ENCODE assay signal across 8 cellular contexts in the genomic region with DNA sequence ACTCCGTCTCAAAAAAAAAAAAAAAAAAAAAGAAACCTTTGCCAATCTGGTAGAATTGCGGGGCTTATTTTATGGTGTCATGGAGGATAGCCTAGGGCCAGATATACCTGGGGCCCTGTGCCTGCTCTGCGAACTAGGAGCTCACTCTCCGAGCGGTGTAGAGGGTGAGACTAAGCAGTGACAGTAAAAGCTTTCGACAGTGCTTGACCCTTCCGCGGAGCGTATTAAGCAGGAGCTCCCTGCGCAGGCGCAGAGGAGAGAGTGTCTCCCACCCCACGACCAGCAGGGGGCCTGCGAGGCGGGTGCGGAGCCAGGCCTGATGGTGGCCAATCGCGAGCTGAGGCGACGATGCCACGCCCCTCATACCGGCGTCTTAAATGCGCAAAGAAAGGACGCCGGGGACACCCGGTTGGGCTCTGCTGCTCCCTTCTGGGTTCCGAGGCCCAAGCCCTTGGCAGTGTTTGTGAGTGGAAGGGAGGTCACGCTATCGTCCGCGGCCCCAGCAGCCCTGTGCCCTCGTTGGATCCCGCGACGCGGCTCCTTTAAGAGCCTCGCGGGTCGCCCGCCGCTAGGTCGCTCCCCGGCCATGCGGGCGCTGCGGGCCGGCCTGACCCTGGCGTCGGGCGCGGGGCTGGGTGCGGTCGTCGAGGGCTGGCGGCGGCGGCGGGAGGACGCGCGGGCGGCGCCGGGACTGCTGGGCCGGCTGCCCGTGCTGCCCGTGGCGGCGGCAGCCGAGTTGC. TPM values are rescaled to one million over a fixed set of nuclear protein-coding genes. Genes with fewer than 3 reads are reported as not detected.
DNase-seq lines count a peak whose midpoint lies in the region; ATAC-seq and TF ChIP-seq lines count a peak whose summit lies in the region.

A gene (plus strand): TSS at position 402 of the 740 bp plus-strand sequence. CDS start 185 bp downstream, at position 587.

- peaks cover 31% of the 10 kb centered on the region for H3K4me1 Mint-ChIP-seq in activated T-cell treated with anti-CD3 and anti-CD28 coated beads, Interleukin-2, amount 50 U/mL, for 24 hours (ENCODE audit: low read depth)

- H3K9ac ChIP-seq in mucosa of rectum (ENCODE audit: low read depth in 1 of 2, low read length in 2 of 2), result peak within 1 kb of the TSS; percentile 70 to 77

- peak within 1 kb of the TSS; percentile 82 for H3K4me3 Mint-ChIP-seq in activated T-cell treated with anti-CD3 and anti-CD28 coated beads, Interleukin-2, amount 50 U/mL, for 24 hours

- no peaks in the 10 kb centered on the region for H3K9me3 Mint-ChIP-seq in activated T-cell treated with anti-CD3 and anti-CD28 coated beads, Interleukin-2, amount 50 U/mL, for 24 hours

- H3K4me1 ChIP-seq in mucosa of rectum (ENCODE audit: control insufficient read depth in 2 of 2, insufficient read depth in 2 of 2, low read length in 2 of 2), result peaks cover 14 to 15% of the 10 kb centered on the region in 2 donors

- no peaks in the 10 kb centered on the region for H3K27me3 Mint-ChIP-seq in activated T-cell treated with anti-CD3 and anti-CD28 coated beads, Interleukin-2, amount 50 U/mL, for 24 hours

- peak; percentile 86 for ATAC-seq in GM21619 (IDR thresholded peaks at IDR 0.05; ENCODE audit: unreplicated experiment)

- peaks cover 19 to 21% of the 10 kb centered on the region in 2 donors for H3K36me3 ChIP-seq in mucosa of rectum (ENCODE audit: control insufficient read depth in 2 of 2, insufficient read depth in 2 of 2, low read length in 2 of 2)

- peak; percentile 90 for TF ChIP-seq POLR2A in erythroblast (IDR thresholded peaks at IDR 0.05; ENCODE audit: low read length)

- peaks cover 29% of the 10 kb centered on the region for H3K36me3 Mint-ChIP-seq in activated T-cell treated with anti-CD3 and anti-CD28 coated beads, Interleukin-2, amount 50 U/mL, for 24 hours (ENCODE audit: low read depth)

- peak; percentile 97 for DNase-seq in DMS79 (lab: John Stamatoyannopoulos, UW)
- DNase-seq in KG1 (lab: John Stamatoyannopoulos, UW), result peak; percentile 93
- peak; percentile 99 for DNase-seq in activated T-cell treated with anti-CD3 and anti-CD28 coated beads, Interleukin-2, amount 50 U/mL, for 24 hours
- peak; percentile 99 for DNase-seq in erythroblast (lab: John Stamatoyannopoulos, UW)
- peak; percentile 99 for DNase-seq in stimulated activated CD8-positive, alpha-beta memory T cell treated with anti-CD3 and anti-CD28 coated beads, Interleukin-4, amount 100 ng/mL, for 48 hours

- no peaks in the 10 kb centered on the region for H3K9me3 ChIP-seq in mucosa of rectum (ENCODE audit: control insufficient read depth in 2 of 2, low read length in 2 of 2)

- H3K27ac ChIP-seq in mucosa of rectum (ENCODE audit: low read depth in 2 of 2, low read length in 2 of 2), result peak within 1 kb of the TSS; percentile 87 to 90

- H3K27ac Mint-ChIP-seq in activated T-cell treated with anti-CD3 and anti-CD28 coated beads, Interleukin-2, amount 50 U/mL, for 24 hours, result peak within 1 kb of the TSS; percentile 91

- H3K27me3 ChIP-seq in mucosa of rectum (ENCODE audit: control insufficient read depth in 2 of 2, insufficient read depth in 2 of 2, low read length in 2 of 2), result no peaks in the 10 kb centered on the region

- peak within 1 kb of the TSS; percentile 63 to 82 for H3K4me3 ChIP-seq in mucosa of rectum (ENCODE audit: low read length in 2 of 2)

TF ChIP-seq in PFSK-1, 5 proteins besides CTCF, POLR2A, EP300 and RAD21:
- no peak for TF ChIP-seq SIN3A (IDR thresholded peaks at IDR 0.05; ENCODE audit: borderline replicate concordance, insufficient read depth, low read length)
- peak; percentile 88 for TF ChIP-seq POLR2AphosphoS5 (IDR thresholded peaks at IDR 0.05; ENCODE audit: low read depth, low read length)
- TF ChIP-seq FOXP2 (optimal IDR thresholded peaks at IDR 0.05; ENCODE audit: borderline replicate concordance, extremely low read depth, extremely low read length, insufficient read depth), result no peak
- TF ChIP-seq, protein P1, sequence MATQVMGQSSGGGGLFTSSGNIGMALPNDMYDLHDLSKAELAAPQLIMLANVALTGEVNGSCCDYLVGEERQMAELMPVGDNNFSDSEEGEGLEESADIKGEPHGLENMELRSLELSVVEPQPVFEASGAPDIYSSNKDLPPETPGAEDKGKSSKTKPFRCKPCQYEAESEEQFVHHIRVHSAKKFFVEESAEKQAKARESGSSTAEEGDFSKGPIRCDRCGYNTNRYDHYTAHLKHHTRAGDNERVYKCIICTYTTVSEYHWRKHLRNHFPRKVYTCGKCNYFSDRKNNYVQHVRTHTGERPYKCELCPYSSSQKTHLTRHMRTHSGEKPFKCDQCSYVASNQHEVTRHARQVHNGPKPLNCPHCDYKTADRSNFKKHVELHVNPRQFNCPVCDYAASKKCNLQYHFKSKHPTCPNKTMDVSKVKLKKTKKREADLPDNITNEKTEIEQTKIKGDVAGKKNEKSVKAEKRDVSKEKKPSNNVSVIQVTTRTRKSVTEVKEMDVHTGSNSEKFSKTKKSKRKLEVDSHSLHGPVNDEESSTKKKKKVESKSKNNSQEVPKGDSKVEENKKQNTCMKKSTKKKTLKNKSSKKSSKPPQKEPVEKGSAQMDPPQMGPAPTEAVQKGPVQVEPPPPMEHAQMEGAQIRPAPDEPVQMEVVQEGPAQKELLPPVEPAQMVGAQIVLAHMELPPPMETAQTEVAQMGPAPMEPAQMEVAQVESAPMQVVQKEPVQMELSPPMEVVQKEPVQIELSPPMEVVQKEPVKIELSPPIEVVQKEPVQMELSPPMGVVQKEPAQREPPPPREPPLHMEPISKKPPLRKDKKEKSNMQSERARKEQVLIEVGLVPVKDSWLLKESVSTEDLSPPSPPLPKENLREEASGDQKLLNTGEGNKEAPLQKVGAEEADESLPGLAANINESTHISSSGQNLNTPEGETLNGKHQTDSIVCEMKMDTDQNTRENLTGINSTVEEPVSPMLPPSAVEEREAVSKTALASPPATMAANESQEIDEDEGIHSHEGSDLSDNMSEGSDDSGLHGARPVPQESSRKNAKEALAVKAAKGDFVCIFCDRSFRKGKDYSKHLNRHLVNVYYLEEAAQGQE (IDR thresholded peaks at IDR 0.05; ENCODE audit: insufficient read depth in 1 of 2, low read depth in 2 of 2, low read length in 2 of 2), result peak in 1 of 2 experiments; percentile 23; a peak in 1 of 4 replicates
- peak; percentile 55; the same call in 1 of the 2 replicates for TF ChIP-seq TAF1 (IDR thresholded peaks at IDR 0.05; ENCODE audit: borderline replicate concordance, insufficient read depth, low read length)

RNA-seq across cellular contexts. Expression of the gene that starts here (rescaled TPM):
- 57.5 TPM for polyA plus RNA-seq in PFSK-1 (2012; ENCODE audit: insufficient read length, low read depth)

Comparison
In these comparisons a context has a peak if more than half of its experiments do, and no peak if none do; other contexts are left out.
1. Peak in every context shown above with its lines: DNase-seq, ATAC-seq, H3K4me3 ChIP-seq and H3K27ac ChIP-seq.